ENCODE assay signal across 24 cellular contexts in the genomic region with DNA sequence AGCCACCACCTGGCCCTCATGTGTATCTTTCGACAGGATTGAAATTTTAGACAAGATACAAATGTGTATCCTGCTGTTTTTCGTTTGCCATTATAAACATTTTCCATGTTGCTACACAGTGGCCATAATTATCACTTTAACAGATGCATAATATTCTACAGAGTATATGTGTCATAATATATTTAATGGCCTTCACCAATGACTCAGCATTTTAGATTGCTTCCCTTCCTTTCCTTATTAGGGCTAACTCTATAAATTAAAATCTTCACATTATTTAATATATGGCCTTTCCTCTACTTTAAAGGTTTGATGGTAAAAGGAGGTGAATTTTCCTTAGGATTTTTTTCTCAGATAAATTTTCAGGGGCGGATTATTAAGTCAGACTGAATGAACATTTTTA.
DNase-seq lines count a peak whose midpoint lies in the region; ATAC-seq, FAIRE-seq and TF ChIP-seq lines count a peak whose summit lies in the region.
"Had no signal": no experiment of that assay in that cellular context is flagged by ENCODE, and none has a peak within 500 bp of the region (broad histone marks: within the 10 kb centered on the region; RNA-seq: fewer than 3 reads in every experiment).

No MANE protein-coding gene starts in this region.

- TF ChIP-seq EP300 in HepG2 (IDR thresholded peaks at IDR 0.05; ENCODE audit: low read depth in 2 of 2, low read length in 2 of 2) (no peak), HepG2 (CRISPR knock-in tag; IDR thresholded peaks at IDR 0.05; ENCODE audit: borderline replicate concordance) (no peak), K562 (IDR thresholded peaks at IDR 0.05; ENCODE audit: low read length) (no peak)

- TF ChIP-seq CTCF in HepG2 (CRISPR knock-in tag; IDR thresholded peaks at IDR 0.05): no peak
- no peak for TF ChIP-seq CTCF in right lobe of liver (IDR thresholded peaks at IDR 0.05)
- TF ChIP-seq CTCF in K562 (IDR thresholded peaks at IDR 0.05 in 2 of 3, conservative IDR thresholded peaks at IDR 0.05 in 1 of 3; ENCODE audit: insufficient read depth in 2 of 3, low read depth in 1 of 3, low read length in 3 of 3): no peak
- no peak for TF ChIP-seq CTCF in PC-3 (conservative IDR thresholded peaks at IDR 0.05; ENCODE audit: low read depth, low read length)

- H3K36me3 ChIP-seq in HepG2 (replicated peaks in 1 of 2; ENCODE audit: control insufficient read depth in 1 of 2, insufficient read depth in 2 of 2, low read length in 2 of 2) (no peaks in the 10 kb centered on the region), right lobe of liver (no peaks in the 10 kb centered on the region), K562 (ENCODE audit: control insufficient read depth, insufficient read depth, low read length) (no peaks in the 10 kb centered on the region), PC-3 (ENCODE audit: low read depth, low read length) (no peaks in the 10 kb centered on the region)
- H3K36me3 ChIP-seq: BE2C; BLaER1 treated with 17β-estradiol and CSF1 and Interleukin-3, amounts not matched to agents 10 nM and 100 nM had no signal

- ATAC-seq in HepG2 (no peak), right lobe of liver (no peak), K562 (no peak), PC-3 (no peak)

- H3K79me2 ChIP-seq in HepG2 (ENCODE audit: insufficient read depth, low read length) (no peaks in the 10 kb centered on the region), K562 (ENCODE audit: control insufficient read depth, insufficient read depth, low read length) (no peaks in the 10 kb centered on the region), PC-3 (ENCODE audit: low read length) (no peaks in the 10 kb centered on the region)

- H3F3A ChIP-seq in PC-3 (ENCODE audit: low read length, unreplicated experiment): no peaks in the 10 kb centered on the region

- no peaks in the 10 kb centered on the region for H3K9me2 ChIP-seq in PC-3 (replicated peaks; ENCODE audit: low read length)

- CTCF ChIA-PET in HepG2 (lab: Yijun Ruan, JAX; ENCODE audit: low intra/inter-chr PET ratio, low total read pairs): no interaction called here
- CTCF ChIA-PET in K562 (lab: Yijun Ruan, JAX; ENCODE audit: low intra/inter-chr PET ratio): no interaction called here
- CTCF ChIA-PET in PC-3 (lab: Charles Lee): no interaction called here

- H3K27me3 ChIP-seq in HepG2 (ENCODE audit: control insufficient read depth in 1 of 2, insufficient read depth in 2 of 2, low read length in 2 of 2) (no peaks in the 10 kb centered on the region), right lobe of liver (no peaks in the 10 kb centered on the region), K562 (ENCODE audit: control insufficient read depth in 2 of 2, insufficient read depth in 2 of 2, low read length in 2 of 2) (no peaks in the 10 kb centered on the region), PC-3 (ENCODE audit: low read length) (no peaks in the 10 kb centered on the region)
- H3K27me3 ChIP-seq: BE2C had no signal

- H3K9ac ChIP-seq in HepG2 (ENCODE audit: insufficient read depth, low read depth, low read length) (no peak overlapping the region), K562 (ENCODE audit: insufficient read depth in 1 of 2, low read depth in 2 of 2, low read length in 2 of 2) (no peak overlapping the region), PC-3 (ENCODE audit: low read length) (no peak overlapping the region)
- H3K9ac ChIP-seq: BLaER1 treated with 17β-estradiol and CSF1 and Interleukin-3, amounts not matched to agents 10 nM and 100 nM; GM23248 had no signal

- H3K27ac ChIP-seq in HepG2 (ENCODE audit: extremely low read length, insufficient read depth, low read length) (no peak overlapping the region), right lobe of liver (no peak overlapping the region), K562 (ENCODE audit: extremely low read depth, low read depth, low read length) (no peak overlapping the region), PC-3 (ENCODE audit: low read length) (no peak overlapping the region)
- H3K27ac ChIP-seq: 22Rv1, GM23248 had no signal

- H2AFZ ChIP-seq in HepG2 (ENCODE audit: low read length) (no peak overlapping the region), K562 (ENCODE audit: low read depth, low read length) (no peak overlapping the region), PC-3 (ENCODE audit: low read length) (no peak overlapping the region)
- H2AFZ ChIP-seq: GM23248 had no signal

- 23% methylated on average over 3 of the region's 3 CpGs for WGBS in HepG2 (ENCODE audit: low lambda C conversion rate)
- WGBS in right lobe of liver (ENCODE audit: insufficient coverage, low coverage, low lambda C conversion rate, missing lambda C conversion rate): 61% methylated on average over 3 of the region's 3 CpGs
- WGBS in K562 (ENCODE audit: insufficient coverage, low coverage, missing lambda C conversion rate): 0% methylated on average over 3 of the region's 3 CpGs

- no peak for FAIRE-seq in HepG2 (lab: Jason Lieb, UNC)
- FAIRE-seq in K562 (lab: Jason Lieb, UNC): no peak
- FAIRE-seq: A204.1, D721Med, G401.6, GM12892, GM19239, H1 had no signal

- TF ChIP-seq POLR2A in HepG2 (IDR thresholded peaks at IDR 0.05; ENCODE audit: insufficient read depth in 1 of 2, low read depth in 2 of 2, low read length in 2 of 2) (no peak), right lobe of liver (IDR thresholded peaks at IDR 0.05) (no peak), K562 (conservative IDR thresholded peaks at IDR 0.05) (no peak)

- H4K20me1 ChIP-seq in HepG2 (ENCODE audit: insufficient read depth, low read length) (no peaks in the 10 kb centered on the region), K562 (replicated peaks; ENCODE audit: control insufficient read depth, insufficient read depth, low read length) (no peaks in the 10 kb centered on the region), PC-3 (ENCODE audit: low read length) (no peaks in the 10 kb centered on the region)
- H4K20me1 ChIP-seq: BLaER1 treated with 17β-estradiol and CSF1 and Interleukin-3, amounts not matched to agents 10 nM and 100 nM had no signal

- no peaks in the 10 kb centered on the region for H3K9me1 ChIP-seq in K562 (ENCODE audit: control insufficient read depth, insufficient read depth, low read length)

- intact Hi-C loops in HepG2 (cut with micrococcal nuclease; ENCODE audit: unreplicated experiment) (no loop called here), right lobe of liver (cut with DNase I) (no loop called here), K562 (cut with micrococcal nuclease) (no loop called here), PC-3 (cut with micrococcal nuclease) (no loop called here)

- TF ChIP-seq RAD21 in HepG2 (CRISPR knock-in tag; IDR thresholded peaks at IDR 0.05) (no peak), K562 (CRISPR knock-in tag; conservative IDR thresholded peaks at IDR 0.05 in 1 of 2, IDR thresholded peaks at IDR 0.05 in 1 of 2) (no peak)

- in situ Hi-C loops in HepG2 (cut with HindIII; ENCODE audit: extremely low pct_ligation_motif_present, low pct_unique_long_range_greater_than_20kb) (no loop called here), K562 (cut with MboI) (no loop called here)

- H3K4me2 ChIP-seq in HepG2 (ENCODE audit: low read depth, low read length): no peak overlapping the region
- no peak overlapping the region for H3K4me2 ChIP-seq in K562 (ENCODE audit: insufficient read depth, low read length)
- no peak overlapping the region for H3K4me2 ChIP-seq in PC-3 (ENCODE audit: low read length)

- H3K4me3 ChIP-seq in HepG2 (replicated peaks in 1 of 3; ENCODE audit: insufficient read depth in 1 of 3, low read depth in 2 of 3, low read length in 3 of 3) (no peak overlapping the region), right lobe of liver (no peak overlapping the region), K562 (no peak overlapping the region), PC-3 (ENCODE audit: low read length) (no peak overlapping the region)
- H3K4me3 ChIP-seq: BLaER1 treated with 17β-estradiol and CSF1 and Interleukin-3, amounts not matched to agents 10 nM and 100 nM; GM23248 had no signal

- POLR2A ChIA-PET in HepG2 (lab: Yijun Ruan, JAX) (no interaction called here), K562 (lab: Yijun Ruan, JAX) (no interaction called here), PC-3 (lab: Charles Lee; ENCODE audit: unreplicated experiment) (no interaction called here)

- H3K4me1 ChIP-seq in HepG2 (ENCODE audit: insufficient read depth, low read length) (no peaks in the 10 kb centered on the region), right lobe of liver (no peaks in the 10 kb centered on the region), K562 (replicated peaks in 1 of 2; ENCODE audit: control insufficient read depth in 2 of 2, insufficient read depth in 2 of 2, low read length in 2 of 2) (no peaks in the 10 kb centered on the region), PC-3 (ENCODE audit: insufficient read depth, low read length) (peaks cover 12% of the 10 kb centered on the region)
- H3K4me1 ChIP-seq: BE2C had no signal

- DNase-seq in DMS53 (lab: John Stamatoyannopoulos, UW): peak; percentile 9
- DNase-seq in DMS53 treated with DMSO at 0.1 percent for 48 hours (lab: John Stamatoyannopoulos, UW; ENCODE audit: unreplicated experiment): no peak
- DNase-seq in HepG2 (ENCODE audit: low spot score): no peak
- DNase-seq in right lobe of liver: no peak
- no peak for DNase-seq in K562 (ENCODE audit: extremely low read depth in 1 of 4, low spot score in 3 of 4)
- DNase-seq in PC-3: no peak
- DNase-seq: ACHN; AML-193; BE2C; CD4-positive, alpha-beta T cell; CD8-positive, alpha-beta memory T cell; DMS 273 treated with DMSO at 0.1 percent for 48 hours; DND-41; GM23248; H7; HCEC 1CT had no signal

- H3K9me3 ChIP-seq in HepG2 (ENCODE audit: low read length) (no peaks in the 10 kb centered on the region), right lobe of liver (no peaks in the 10 kb centered on the region), K562 (replicated peaks; ENCODE audit: control insufficient read depth, insufficient read depth, low read depth, low read length) (no peaks in the 10 kb centered on the region), PC-3 (ENCODE audit: low read length) (no peaks in the 10 kb centered on the region)
- H3K9me3 ChIP-seq: BE2C had no signal

- BruUV-seq in HepG2 (replicated peaks; lab: Mats Ljungman, UMichigan): no TSS peak
- no TSS peak for BruUV-seq in K562 (replicated peaks; lab: Mats Ljungman, UMichigan)
- BruUV-seq in PC-3 (replicated peaks; lab: Mats Ljungman, UMichigan): no TSS peak

TF ChIP-seq in K562, 482 proteins besides CTCF, POLR2A, EP300 and RAD21 (continues in another document):
- TF ChIP-seq GMEB1 (CRISPR knock-in tag; IDR thresholded peaks at IDR 0.05) (no peak), ZNF316 (IDR thresholded peaks at IDR 0.05) (peak; percentile 45), NRF1 (conservative IDR thresholded peaks at IDR 0.05 in 1 of 2, IDR thresholded peaks at IDR 0.05 in 1 of 2) (no peak)
